In genomic region chr11:64355078-64355940, GRCh38 we compare ENCODE assay signal across 8 cellular contexts. TPM values are rescaled to one million over a fixed set of nuclear protein-coding genes. Genes with fewer than 3 reads are reported as not detected.
A peak's percentile ranks its signal among the peaks of the same experiment; 100 is the strongest.
DNase-seq lines count a peak whose midpoint lies in the region; ATAC-seq and TF ChIP-seq lines count a peak whose summit lies in the region.

No MANE protein-coding gene starts in this region.

- H3K4me3 Mint-ChIP-seq in GM23338, result no peak overlapping the region
- H3K4me3 Mint-ChIP-seq in activated naive CD8-positive, alpha-beta T cell treated with anti-CD3 and anti-CD28 coated beads, Interleukin-2, amount 50 U/mL, for 24 hours, result no peak overlapping the region

- H3K27ac Mint-ChIP-seq in GM23338, result peak overlapping the region; percentile 80; the same call in 1 of the 2 replicates
- no peak overlapping the region for H3K27ac Mint-ChIP-seq in activated naive CD8-positive, alpha-beta T cell treated with anti-CD3 and anti-CD28 coated beads, Interleukin-2, amount 50 U/mL, for 24 hours

- H3K9me3 Mint-ChIP-seq in GM23338, result no peaks in the 10 kb centered on the region
- H3K9me3 Mint-ChIP-seq in activated naive CD8-positive, alpha-beta T cell treated with anti-CD3 and anti-CD28 coated beads, Interleukin-2, amount 50 U/mL, for 24 hours, result no peaks in the 10 kb centered on the region

- peak overlapping the region in 9 of 11 experiments; percentile 43 to 65 (median 57); a peak in 17 of 22 replicates for H3K27ac ChIP-seq in BLaER1 treated with 17β-estradiol and CSF1 and Interleukin-3, amounts not matched to agents 10 nM and 100 nM
- no peak overlapping the region for H3K27ac ChIP-seq in GM23338 (ENCODE audit: low read depth)

- peaks cover 20% of the 10 kb centered on the region for H3K27me3 Mint-ChIP-seq in GM23338 (ENCODE audit: insufficient read depth, low read depth, poor library complexity)
- H3K27me3 Mint-ChIP-seq in activated naive CD8-positive, alpha-beta T cell treated with anti-CD3 and anti-CD28 coated beads, Interleukin-2, amount 50 U/mL, for 24 hours, result no peaks in the 10 kb centered on the region

- intact Hi-C loops in Right ventricle myocardium superior (cut with DNase I), result loop anchor here (5.0 kb wide), 1 partner anchor 38 kb away; the partner anchor contains the start of genes PRDX5 and TRMT112

- no peak overlapping the region for H2AFZ ChIP-seq in GM23338

- peak overlapping the region; percentile 58 to 90 (median 80) for H3K4me2 ChIP-seq in BLaER1 treated with 17β-estradiol and CSF1 and Interleukin-3, amounts not matched to agents 10 nM and 100 nM
- peak overlapping the region; percentile 70 for H3K4me2 ChIP-seq in GM23338

- H3K36me3 ChIP-seq in BLaER1 treated with 17β-estradiol and CSF1 and Interleukin-3, amounts not matched to agents 10 nM and 100 nM, result no peaks in the 10 kb centered on the region
- H3K36me3 ChIP-seq in GM23338 (ENCODE audit: insufficient read depth), result no peaks in the 10 kb centered on the region

- H3K27me3 ChIP-seq in BLaER1 treated with 17β-estradiol and CSF1 and Interleukin-3, amounts not matched to agents 10 nM and 100 nM, result peaks cover 0 to 36% (median 0%) of the 10 kb centered on the region in 11 experiments; a peak in 7 of 22 replicates
- peaks cover 9% of the 10 kb centered on the region; the same call in 1 of the 2 replicates for H3K27me3 ChIP-seq in GM23338 (ENCODE audit: insufficient read depth)

- ATAC-seq in GM23338 (peak; percentile 39), Right ventricle myocardium superior (ENCODE audit: poor library complexity) (peak; percentile 76), GM21367 (IDR thresholded peaks at IDR 0.05; ENCODE audit: unreplicated experiment) (no peak), GM21619 (IDR thresholded peaks at IDR 0.05; ENCODE audit: unreplicated experiment) (no peak)
- peak; percentile 45 for ATAC-seq in activated naive CD8-positive, alpha-beta T cell treated with anti-CD3 and anti-CD28 coated beads, Interleukin-2, amount 50 U/mL, for 24 hours

- peak overlapping the region; percentile 1 to 70 (median 44); a peak in 15 of 22 replicates for H3K9ac ChIP-seq in BLaER1 treated with 17β-estradiol and CSF1 and Interleukin-3, amounts not matched to agents 10 nM and 100 nM

- H3K36me3 Mint-ChIP-seq in GM23338 (ENCODE audit: low read depth), result no peaks in the 10 kb centered on the region
- H3K36me3 Mint-ChIP-seq in activated naive CD8-positive, alpha-beta T cell treated with anti-CD3 and anti-CD28 coated beads, Interleukin-2, amount 50 U/mL, for 24 hours (ENCODE audit: low read depth), result peaks cover 9% of the 10 kb centered on the region

- H3K9me3 ChIP-seq in BLaER1 treated with 17β-estradiol and CSF1 and Interleukin-3, amounts not matched to agents 10 nM and 100 nM (replicated peaks in 1 of 11), result no peaks in the 10 kb centered on the region

- TF ChIP-seq CTCF in GM23338 (conservative IDR thresholded peaks at IDR 0.05; ENCODE audit: low read depth in 2 of 2), result peak; percentile 76 to 95

- H3K4me3 ChIP-seq in BLaER1 treated with 17β-estradiol and CSF1 and Interleukin-3, amounts not matched to agents 10 nM and 100 nM, result peak overlapping the region in 5 of 10 experiments; percentile 6 to 45 (median 28); a peak in 7 of 20 replicates
- 0 out of 2 replicates have a peak overlapping the region, but pooled peaks have one; percentile 30 for H3K4me3 ChIP-seq in GM23338

- 0 out of 2 replicates have a peak, but pooled peaks cover 7% of the 10 kb centered on the region for H3F3A ChIP-seq in GM23338 (replicated peaks; ENCODE audit: low read depth)

- peaks cover 0 to 41% (median 21%) of the 10 kb centered on the region in 11 experiments; a peak in 14 of 22 replicates for H4K20me1 ChIP-seq in BLaER1 treated with 17β-estradiol and CSF1 and Interleukin-3, amounts not matched to agents 10 nM and 100 nM
- H4K20me1 ChIP-seq in GM23338 (replicated peaks; ENCODE audit: insufficient read depth), result no peaks in the 10 kb centered on the region

- H3K79me2 ChIP-seq in GM23338 (replicated peaks; ENCODE audit: insufficient read depth), result no peaks in the 10 kb centered on the region

- peaks cover 25% of the 10 kb centered on the region for H3K4me1 Mint-ChIP-seq in GM23338
- peaks cover 27% of the 10 kb centered on the region for H3K4me1 Mint-ChIP-seq in activated naive CD8-positive, alpha-beta T cell treated with anti-CD3 and anti-CD28 coated beads, Interleukin-2, amount 50 U/mL, for 24 hours

- peaks cover 76 to 99% (median 96%) of the 10 kb centered on the region in 10 experiments for H3K4me1 ChIP-seq in BLaER1 treated with 17β-estradiol and CSF1 and Interleukin-3, amounts not matched to agents 10 nM and 100 nM
- peaks cover 14% of the 10 kb centered on the region; the same call in 1 of the 2 replicates for H3K4me1 ChIP-seq in GM23338 (ENCODE audit: insufficient read depth)

- H3K9me2 ChIP-seq in GM23338 (ENCODE audit: insufficient read depth), result no peaks in the 10 kb centered on the region

- peak; percentile 91 for DNase-seq in GM23338 (ENCODE audit: low spot score)
- peak; percentile 84 for DNase-seq in NCI-H510A treated with DMSO at 0.1 percent for 48 hours (lab: John Stamatoyannopoulos, UW)
- DNase-seq in activated naive CD8-positive, alpha-beta T cell treated with anti-CD3 and anti-CD28 coated beads, Interleukin-2, amount 50 U/mL, for 24 hours, result peak; percentile 72
- peak; percentile 87 for DNase-seq in Right ventricle myocardium superior
- peak; percentile 62 for DNase-seq in pons (ENCODE audit: low spot score)

TF ChIP-seq in GM23338, 12 proteins besides CTCF, POLR2A, EP300 and RAD21:
- TF ChIP-seq CREB1 (CRISPR knock-in tag; IDR thresholded peaks at IDR 0.05; ENCODE audit: low read depth) (0 out of 2 replicates have a peak, but pooled peaks have one; percentile 4), POLR2AphosphoS5 (IDR thresholded peaks at IDR 0.05; ENCODE audit: low read depth) (no peak)

RNA-seq across cellular contexts. Expression of gene RPS6KA4, which starts 3.7 kb away (rescaled TPM):
- 18.6 and 19.9 TPM in 2 replicates for total RNA-seq in GM23338 (2014; rRNA removed; shearing (Covaris generic))
- 3.5 and 4.1 TPM in 2 replicates for polyA plus RNA-seq in GM23338 (2016; fragmentation: Nextera tagmentation; extraction: Ambion mirVana)
- 14.6 TPM for total RNA-seq in Right ventricle myocardium superior

RNA-seq across cellular contexts. Expression of gene CCDC88B, which starts 15.3 kb away (rescaled TPM):
- 12.1 and 12.3 TPM in 2 replicates for total RNA-seq in GM23338 (2014; rRNA removed; shearing (Covaris generic))
- 5.9 and 6.8 TPM in 2 replicates for polyA plus RNA-seq in GM23338 (2016; fragmentation: Nextera tagmentation; extraction: Ambion mirVana)
- 7.7 TPM for total RNA-seq in Right ventricle myocardium superior

RNA-seq across cellular contexts. Expression of gene PRDX5, which starts 37.4 kb away (rescaled TPM):
- total RNA-seq in GM23338 (2014; rRNA removed; shearing (Covaris generic)), result 202 and 212 TPM in 2 replicates
- 300 and 312 TPM in 2 replicates for polyA plus RNA-seq in GM23338 (2016; fragmentation: Nextera tagmentation; extraction: Ambion mirVana)
- 417 TPM for total RNA-seq in Right ventricle myocardium superior

RNA-seq across cellular contexts. Expression of gene TRMT112, which starts 38.0 kb away (rescaled TPM):
- 298 and 349 TPM in 2 replicates for total RNA-seq in GM23338 (2014; rRNA removed; shearing (Covaris generic))
- polyA plus RNA-seq in GM23338 (2016; fragmentation: Nextera tagmentation; extraction: Ambion mirVana), result 927 and 1,003 TPM in 2 replicates
- total RNA-seq in Right ventricle myocardium superior, result 97.5 TPM

RNA-seq across cellular contexts. Expression of gene ESRRA, which starts 50.0 kb away (rescaled TPM):
- total RNA-seq in GM23338 (2014; rRNA removed; shearing (Covaris generic)), result 50.1 and 55.1 TPM in 2 replicates
- 13.7 and 15.7 TPM in 2 replicates for polyA plus RNA-seq in GM23338 (2016; fragmentation: Nextera tagmentation; extraction: Ambion mirVana)
- 241 TPM for total RNA-seq in Right ventricle myocardium superior

Comparison
In these comparisons a context has a peak if more than half of its experiments do, and no peak if none do; other contexts are left out.
1. ATAC-seq: peak in GM23338 (single experiment), activated naive CD8-positive, alpha-beta T cell treated with anti-CD3 and anti-CD28 coated beads, Interleukin-2, amount 50 U/mL, for 24 hours (single experiment) and Right ventricle myocardium superior (single experiment); none in GM21367 (single experiment) and GM21619 (single experiment).
2. Peak in every context shown above with its lines, with median percentiles within 50 percentile points of each other: DNase-seq.